In the genomic region with DNA sequence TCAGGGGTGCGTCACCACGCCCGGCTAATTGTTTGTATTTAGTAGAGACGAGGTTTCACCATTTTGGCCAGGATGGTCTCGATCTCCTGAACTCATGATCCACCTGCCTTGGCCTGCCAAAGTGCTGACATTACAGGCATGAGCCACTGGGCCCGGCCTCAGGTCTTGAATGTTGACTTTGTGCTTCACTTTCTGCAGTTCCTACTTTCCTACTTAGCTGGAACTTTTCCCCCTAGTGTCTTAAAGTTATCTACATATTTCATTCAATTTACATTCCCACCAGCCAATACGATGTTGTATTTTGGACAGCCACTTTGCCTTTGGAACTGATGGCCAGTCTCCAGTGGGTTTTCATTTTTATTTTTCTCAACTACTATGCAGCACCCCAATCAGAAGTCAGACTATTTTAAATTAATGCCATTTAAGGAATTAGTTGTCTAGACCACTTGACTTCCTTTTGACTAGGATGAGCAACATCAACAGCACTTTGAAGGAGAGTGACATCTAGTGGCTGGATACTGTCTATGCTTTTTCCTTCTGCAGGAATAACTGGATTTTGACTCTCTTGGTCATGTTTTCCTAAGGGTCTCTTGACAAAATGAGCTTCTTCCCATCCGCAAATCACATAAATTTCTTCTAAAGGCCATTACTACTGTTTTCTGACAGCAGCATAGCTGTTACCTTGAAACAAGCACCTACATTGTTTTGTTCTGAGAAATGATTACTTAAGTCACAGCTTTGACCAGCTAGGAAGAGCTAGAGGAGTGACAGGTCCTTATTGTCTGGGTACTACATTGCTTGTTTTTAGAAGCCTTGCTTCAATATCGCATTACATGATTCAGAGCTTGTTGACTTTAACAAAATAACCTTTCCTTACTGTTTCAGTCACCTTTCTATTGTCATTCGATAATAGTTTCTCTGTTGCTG, we compare ENCODE assay signal across 8 cellular contexts.
DNase-seq lines count a peak whose midpoint lies in the region; ATAC-seq and TF ChIP-seq lines count a peak whose summit lies in the region.

No MANE protein-coding gene starts in this region.

- H3K4me3 Mint-ChIP-seq in activated naive CD4-positive, alpha-beta T cell treated with anti-CD3 and anti-CD28 coated beads for 36 hours: no peak overlapping the region

- DNase-seq in DMS79 treated with DMSO at 0.1 percent for 48 hours (lab: John Stamatoyannopoulos, UW): peak; percentile 46
- DNase-seq in HS-27A (ENCODE audit: low read depth): peak; percentile 7
- DNase-seq in central memory CD4-positive, alpha-beta T cell: peak; percentile 34
- DNase-seq in left colon: no peak
- DNase-seq in transverse colon: no peak
- no peak for DNase-seq in activated naive CD4-positive, alpha-beta T cell treated with anti-CD3 and anti-CD28 coated beads for 36 hours

- H3K4me1 ChIP-seq in OCI-LY3 (ENCODE audit: low read length) (no peaks in the 10 kb centered on the region), transverse colon (no peaks in the 10 kb centered on the region)

- in situ Hi-C loops in transverse colon (cut with MboI; ENCODE audit: low pct_ligation_motif_present in 1 of 4, low pct_unique_long_range_greater_than_20kb in 1 of 4, low sequenced_read_pairs in 3 of 4): loop anchor here in 3 of 4 donors (10.0 kb wide), 1 partner anchor 279 kb away; no protein-coding TSS in a partner anchor

- 0 out of 2 replicates have a peak, but pooled peaks cover 6% of the 10 kb centered on the region for H3K27me3 ChIP-seq in OCI-LY3 (ENCODE audit: low read depth, low read length)
- H3K27me3 ChIP-seq in transverse colon: no peaks in the 10 kb centered on the region

- peaks cover 3% of the 10 kb centered on the region for H3K4me1 Mint-ChIP-seq in activated naive CD4-positive, alpha-beta T cell treated with anti-CD3 and anti-CD28 coated beads for 36 hours (ENCODE audit: low read depth)

- no peaks in the 10 kb centered on the region for H4K20me1 ChIP-seq in OCI-LY3 (ENCODE audit: insufficient read depth, low read length)

- H3K9me3 ChIP-seq in OCI-LY3 (ENCODE audit: insufficient read depth, low read length) (no peaks in the 10 kb centered on the region), transverse colon (no peaks in the 10 kb centered on the region)

- H3K36me3 Mint-ChIP-seq in activated naive CD4-positive, alpha-beta T cell treated with anti-CD3 and anti-CD28 coated beads for 36 hours (ENCODE audit: low read depth): no peaks in the 10 kb centered on the region

- TF ChIP-seq CTCF in OCI-LY3 (IDR thresholded peaks at IDR 0.05; ENCODE audit: low read depth, low read length) (peak; percentile 92), transverse colon (IDR thresholded peaks at IDR 0.05) (peak; percentile 67 to 86 (median 83))

- CTCF ChIA-PET in activated naive CD4-positive, alpha-beta T cell treated with anti-CD3 and anti-CD28 coated beads for 36 hours (lab: Charles Lee): interaction anchor here (0.7 to 3.0 kb wide), 46 partner anchors 9 to 371 kb away, joined by 3 to 66 read pairs (median 4); partner anchors contain the start of genes ITPR1 and SUMF1

- 69 to 89% methylated on average over 3 to 10 of the region's 10 CpGs for WGBS in transverse colon (ENCODE audit: low coverage in 1 of 2), 2 donors

- H3K27ac Mint-ChIP-seq in activated naive CD4-positive, alpha-beta T cell treated with anti-CD3 and anti-CD28 coated beads for 36 hours: no peak overlapping the region

- H3K27ac ChIP-seq in OCI-LY3 (ENCODE audit: low read length): no peak overlapping the region
- no peak overlapping the region for H3K27ac ChIP-seq in transverse colon

- no peaks in the 10 kb centered on the region for H3K79me2 ChIP-seq in OCI-LY3 (ENCODE audit: low read length)

- H3K4me3 ChIP-seq in OCI-LY3 (ENCODE audit: low read length): no peak overlapping the region
- H3K4me3 ChIP-seq in transverse colon: no peak overlapping the region

- intact Hi-C loops in left colon (cut with DNase I, micrococcal nuclease) (loop anchor here in 1 of 2 donors (2.0 kb wide), 1 partner anchor 283 kb away; no protein-coding TSS in a partner anchor), transverse colon (cut with DNase I; ENCODE audit: low total_unique reads) (loop anchor here (5.0 kb wide), 1 partner anchor 281 kb away; no protein-coding TSS in a partner anchor)
- intact Hi-C loops in activated naive CD4-positive, alpha-beta T cell treated with anti-CD3 and anti-CD28 coated beads for 36 hours (cut with micrococcal nuclease): loop anchor here (1.0 to 5.0 kb wide), 6 partner anchors 49 to 330 kb away; partner anchors contain the start of genes ITPR1 and SETMAR

- TF ChIP-seq EP300 in transverse colon (IDR thresholded peaks at IDR 0.05; ENCODE audit: low read depth): no peak

- H3K9me3 Mint-ChIP-seq in activated naive CD4-positive, alpha-beta T cell treated with anti-CD3 and anti-CD28 coated beads for 36 hours: no peaks in the 10 kb centered on the region

- H3K36me3 ChIP-seq in OCI-LY3 (replicated peaks; ENCODE audit: low read depth, low read length): no peaks in the 10 kb centered on the region
- no peaks in the 10 kb centered on the region for H3K36me3 ChIP-seq in transverse colon

- ATAC-seq in GM19328 (IDR thresholded peaks at IDR 0.05; ENCODE audit: unreplicated experiment) (peak; percentile 51), left colon (peak; percentile 67)

- no peak overlapping the region for H3K4me2 ChIP-seq in OCI-LY3 (ENCODE audit: low read length)

- no peaks in the 10 kb centered on the region for H3K27me3 Mint-ChIP-seq in activated naive CD4-positive, alpha-beta T cell treated with anti-CD3 and anti-CD28 coated beads for 36 hours (ENCODE audit: low read depth)

- no peak overlapping the region for H3K9ac ChIP-seq in OCI-LY3 (ENCODE audit: low read length)

- H2AFZ ChIP-seq in OCI-LY3 (ENCODE audit: low read depth, low read length): no peak overlapping the region

- TF ChIP-seq POLR2A in transverse colon (IDR thresholded peaks at IDR 0.05): no peak

Comparison
In these comparisons a context has a peak if more than half of its experiments do, and no peak if none do; other contexts are left out.
1. DNase-seq: peak in DMS79 treated with DMSO at 0.1 percent for 48 hours (single experiment), HS-27A (single experiment) and central memory CD4-positive, alpha-beta T cell (single experiment); none in left colon (0 of 2), transverse colon (single experiment) and activated naive CD4-positive, alpha-beta T cell treated with anti-CD3 and anti-CD28 coated beads for 36 hours (single experiment).